9 cellular contexts compared by ENCODE assay signal in the genomic region with DNA sequence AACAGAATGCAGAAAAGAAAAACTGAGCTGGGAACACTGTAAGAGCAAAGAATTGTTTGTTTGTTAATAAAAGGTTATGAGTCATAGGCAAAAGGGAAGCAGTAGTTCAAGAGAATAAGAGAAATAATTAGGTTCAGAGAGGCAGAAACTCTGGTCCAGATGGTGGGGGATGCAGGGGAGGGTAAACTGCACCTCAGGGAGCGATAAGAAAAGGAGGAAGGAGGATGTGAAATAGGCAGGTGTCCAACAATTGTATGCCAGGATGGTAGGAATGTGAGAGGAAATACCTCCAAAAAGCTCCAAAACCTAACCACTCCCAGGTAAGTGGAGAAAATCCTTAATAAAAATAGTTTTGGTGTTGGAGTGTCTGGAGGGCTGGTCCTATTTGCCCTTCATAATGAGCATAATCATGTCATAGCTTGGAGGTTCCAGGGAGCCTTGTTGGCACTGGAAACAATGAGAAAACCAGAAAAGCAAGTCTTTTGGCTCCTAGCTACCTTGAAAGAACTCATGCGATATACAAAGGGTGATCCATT.
DNase-seq lines count a peak whose midpoint lies in the region; TF ChIP-seq lines count a peak whose summit lies in the region.
"Had no signal": no experiment of that assay in that cellular context is flagged by ENCODE, and none has a peak within 500 bp of the region (broad histone marks: within the 10 kb centered on the region; RNA-seq: fewer than 3 reads in every experiment).

No MANE protein-coding gene starts in this region.

- H3K4me3 ChIP-seq in neural progenitor cell: no peak overlapping the region

- DNase-seq in DMS53 treated with DMSO at 0.1 percent for 48 hours (lab: John Stamatoyannopoulos, UW; ENCODE audit: unreplicated experiment) (peak; percentile 52), LoVo (ENCODE audit: low spot score) (peak; percentile 34), RKO (ENCODE audit: low spot score) (no peak), globus pallidus (ENCODE audit: low spot score) (no peak), neural progenitor cell (ENCODE audit: low spot score) (no peak), NCI-H1048 (lab: John Stamatoyannopoulos, UW) (no peak)
- DNase-seq: naive B cell had no signal

- H3K27ac ChIP-seq in VCaP (peak overlapping the region; percentile 58), neural progenitor cell (no peak overlapping the region)

- H3K9me3 ChIP-seq in neural progenitor cell (ENCODE audit: low read depth): no peaks in the 10 kb centered on the region

- no peak overlapping the region for H3K4me2 ChIP-seq in neural progenitor cell

- H3K36me3 Mint-ChIP-seq in nephron (ENCODE audit: low read depth): no peaks in the 10 kb centered on the region
- peaks cover 6% of the 10 kb centered on the region for H3K36me3 Mint-ChIP-seq in neural progenitor cell
- H3K36me3 Mint-ChIP-seq: naive B cell had no signal

- H3K4me3 Mint-ChIP-seq in nephron (no peak overlapping the region), neural progenitor cell (no peak overlapping the region)

- no peaks in the 10 kb centered on the region for H3K36me3 ChIP-seq in neural progenitor cell

- no peaks in the 10 kb centered on the region for H4K20me1 ChIP-seq in neural progenitor cell (ENCODE audit: low read depth)

- H3K9me3 Mint-ChIP-seq in nephron: peaks cover 3% of the 10 kb centered on the region
- H3K9me3 Mint-ChIP-seq in neural progenitor cell: peaks cover 8% of the 10 kb centered on the region

- peak overlapping the region; percentile 16 to 72 (median 68) for H3K27ac Mint-ChIP-seq in nephron
- no peak overlapping the region for H3K27ac Mint-ChIP-seq in neural progenitor cell

- no peak overlapping the region for H3K9ac ChIP-seq in neural progenitor cell

- H3K4me1 ChIP-seq in neural progenitor cell: peaks cover 16% of the 10 kb centered on the region

- no peak for TF ChIP-seq CTCF in VCaP (conservative IDR thresholded peaks at IDR 0.05)
- no peak for TF ChIP-seq CTCF in nephron (IDR thresholded peaks at IDR 0.05; ENCODE audit: unreplicated experiment in 3 of 3)
- TF ChIP-seq CTCF in neural progenitor cell (IDR thresholded peaks at IDR 0.05): no peak

- H3K79me2 ChIP-seq in neural progenitor cell (ENCODE audit: low read depth): no peaks in the 10 kb centered on the region

- H3K27me3 Mint-ChIP-seq in nephron (ENCODE audit: low read depth): peaks cover 3% of the 10 kb centered on the region
- peaks cover 2% of the 10 kb centered on the region for H3K27me3 Mint-ChIP-seq in neural progenitor cell (ENCODE audit: insufficient read depth, low read depth)
- H3K27me3 Mint-ChIP-seq: naive B cell had no signal

- H3K4me1 Mint-ChIP-seq in nephron (peaks cover 64% of the 10 kb centered on the region), neural progenitor cell (peaks cover 40% of the 10 kb centered on the region)

- no peaks in the 10 kb centered on the region for H3F3A ChIP-seq in neural progenitor cell (ENCODE audit: low read depth)

- H2AFZ ChIP-seq in neural progenitor cell (replicated peaks): no peak overlapping the region

- H3K27me3 ChIP-seq in neural progenitor cell: no peaks in the 10 kb centered on the region

Comparison
In these comparisons a context has a peak if more than half of its experiments do, and no peak if none do; other contexts are left out.
1. DNase-seq: peak in DMS53 treated with DMSO at 0.1 percent for 48 hours (single experiment) and LoVo (single experiment); none in RKO (single experiment), globus pallidus (single experiment), neural progenitor cell (single experiment) and NCI-H1048 (single experiment).